Comparison of ENCODE assay signal across 8 cellular contexts in the genomic region with DNA sequence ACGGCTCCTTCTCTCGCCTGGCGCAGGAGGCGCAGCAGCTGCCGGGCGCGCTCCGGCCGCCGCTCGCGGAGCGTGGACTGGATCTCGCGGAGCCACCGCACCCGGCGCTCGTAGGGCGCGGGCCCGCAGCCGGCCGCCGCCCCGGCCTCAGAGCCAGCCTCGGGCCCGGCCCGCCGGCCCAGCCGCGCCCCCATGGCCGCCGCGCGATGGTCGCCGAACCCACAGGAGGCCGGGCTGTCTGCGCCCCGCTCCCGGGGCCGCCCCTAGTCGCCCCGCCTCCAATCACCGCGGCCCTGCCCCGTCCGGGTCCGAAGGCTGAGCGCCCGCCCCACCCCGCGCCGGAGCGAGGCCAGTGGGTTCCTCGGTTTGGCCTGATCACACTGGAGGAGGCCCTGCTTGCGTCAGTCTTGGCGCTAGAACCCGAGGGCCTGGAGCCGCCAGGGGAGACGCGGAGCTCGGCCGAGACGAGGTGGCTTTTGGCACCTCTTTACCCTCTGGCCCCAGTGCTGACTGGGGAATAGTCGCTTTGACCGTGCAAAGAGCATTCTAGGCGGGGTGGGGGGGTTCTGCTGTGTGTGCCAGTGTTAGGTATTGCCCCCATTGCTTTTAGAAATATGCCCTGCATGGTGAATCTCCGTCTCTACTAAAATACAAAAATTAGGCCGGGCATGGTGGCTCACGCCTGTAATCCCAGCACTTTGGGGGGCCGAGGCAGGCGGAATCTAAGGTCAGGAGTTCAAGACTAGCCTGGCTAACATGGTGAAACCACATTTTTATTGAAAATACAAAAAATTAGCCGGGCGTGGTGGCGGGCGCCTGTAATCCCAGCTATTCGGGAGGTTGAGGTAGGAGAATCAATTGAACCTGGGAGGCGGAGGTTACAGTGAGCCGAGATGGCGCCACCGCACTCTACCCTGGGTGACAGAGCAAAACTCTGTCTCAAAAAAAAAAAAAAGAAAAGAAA. TPM values are rescaled to one million over a fixed set of nuclear protein-coding genes. Genes with fewer than 3 reads are reported as not detected.
A peak's percentile ranks its signal among the peaks of the same experiment; 100 is the strongest.
DNase-seq lines count a peak whose midpoint lies in the region; ATAC-seq and TF ChIP-seq lines count a peak whose summit lies in the region.

A gene with protein sequence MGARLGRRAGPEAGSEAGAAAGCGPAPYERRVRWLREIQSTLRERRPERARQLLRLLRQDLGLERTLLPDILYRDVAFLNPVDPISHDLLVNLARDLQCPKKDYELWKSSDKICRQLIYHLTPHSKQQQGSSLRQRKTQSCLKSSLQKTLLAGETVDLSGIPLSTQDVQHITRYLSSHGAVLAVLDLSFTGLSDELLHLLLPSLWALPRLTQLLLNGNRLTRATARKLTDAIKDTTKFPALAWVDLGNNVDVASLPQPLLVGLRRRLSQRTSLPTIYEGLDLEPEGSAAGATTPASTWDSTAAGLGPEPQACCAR (minus strand): TSS at position 228 of the 964 bp plus-strand sequence. CDS start 34 bp downstream, at position 194.

- no peaks in the 10 kb centered on the region for H3K9me3 ChIP-seq in HAP-1
- H3K9me3 ChIP-seq in mucosa of descending colon = no peaks in the 10 kb centered on the region
- H3K9me3 ChIP-seq in subcutaneous abdominal adipose tissue (ENCODE audit: control insufficient read depth in 5 of 5, low read length in 5 of 5) = no peaks in the 10 kb centered on the region

- peaks cover 6% of the 10 kb centered on the region for H3K27me3 Mint-ChIP-seq in activated CD4-positive, alpha-beta memory T cell treated with anti-CD3 and anti-CD28 coated beads for 36 hours

- H3K36me3 Mint-ChIP-seq in activated CD4-positive, alpha-beta memory T cell treated with anti-CD3 and anti-CD28 coated beads for 36 hours = no peaks in the 10 kb centered on the region

- POLR2A ChIA-PET in activated CD4-positive, alpha-beta memory T cell treated with anti-CD3 and anti-CD28 coated beads for 36 hours (lab: Charles Lee) = no interaction called here

- peak within 1 kb of the TSS; percentile 49 for H3K4me3 ChIP-seq in HAP-1
- H3K4me3 ChIP-seq in mucosa of descending colon = peak within 1 kb of the TSS; percentile 44
- H3K4me3 ChIP-seq in subcutaneous abdominal adipose tissue (ENCODE audit: low read depth in 1 of 5, low read length in 5 of 5) = peak within 1 kb of the TSS; percentile 61 to 68 (median 66)

- H3K4me3 Mint-ChIP-seq in activated CD4-positive, alpha-beta memory T cell treated with anti-CD3 and anti-CD28 coated beads for 36 hours = peak within 1 kb of the TSS; percentile 73

- intact Hi-C loops in activated CD4-positive, alpha-beta memory T cell treated with anti-CD3 and anti-CD28 coated beads for 36 hours (cut with micrococcal nuclease) = no loop called here
- intact Hi-C loops in mucosa of descending colon (cut with DNase I, micrococcal nuclease) = no loop called here

- CTCF ChIA-PET in activated CD4-positive, alpha-beta memory T cell treated with anti-CD3 and anti-CD28 coated beads for 36 hours (lab: Charles Lee) = no interaction called here

- H3K36me3 ChIP-seq in HAP-1 (replicated peaks) = no peaks in the 10 kb centered on the region
- H3K36me3 ChIP-seq in mucosa of descending colon (ENCODE audit: low read depth) = no peaks in the 10 kb centered on the region
- peaks cover 0 to 14% (median 9%) of the 10 kb centered on the region in 5 donors for H3K36me3 ChIP-seq in subcutaneous abdominal adipose tissue (ENCODE audit: control insufficient read depth in 5 of 5, insufficient read depth in 5 of 5, low read length in 5 of 5)

- TF ChIP-seq CTCF in mucosa of descending colon (IDR thresholded peaks at IDR 0.05) = no peak

- no peaks in the 10 kb centered on the region for H3K9me3 Mint-ChIP-seq in activated CD4-positive, alpha-beta memory T cell treated with anti-CD3 and anti-CD28 coated beads for 36 hours

- H3K4me1 Mint-ChIP-seq in activated CD4-positive, alpha-beta memory T cell treated with anti-CD3 and anti-CD28 coated beads for 36 hours (ENCODE audit: low read depth) = peaks cover 2% of the 10 kb centered on the region

- H3K27me3 ChIP-seq in HAP-1 (ENCODE audit: low read depth) = no peaks in the 10 kb centered on the region
- H3K27me3 ChIP-seq in subcutaneous abdominal adipose tissue (ENCODE audit: control insufficient read depth in 5 of 5, insufficient read depth in 4 of 5, low read length in 5 of 5) = no peaks in the 10 kb centered on the region

- H3K27ac Mint-ChIP-seq in activated CD4-positive, alpha-beta memory T cell treated with anti-CD3 and anti-CD28 coated beads for 36 hours = no peak within 1 kb of the TSS

- H3K4me1 ChIP-seq in HAP-1 (peaks cover 4% of the 10 kb centered on the region), mucosa of descending colon (ENCODE audit: low read depth) (peaks cover 5% of the 10 kb centered on the region), subcutaneous abdominal adipose tissue (ENCODE audit: control insufficient read depth in 5 of 5, insufficient read depth in 5 of 5, low read length in 5 of 5) (peaks cover 0 to 15% (median 13%) of the 10 kb centered on the region in 5 donors)

- peak; percentile 57 for DNase-seq in NCI-H345 (lab: John Stamatoyannopoulos, UW)
- DNase-seq in NCI-H345 treated with DMSO at 0.1 percent for 48 hours (lab: John Stamatoyannopoulos, UW; ENCODE audit: unreplicated experiment) = no peak
- DNase-seq in HAP-1 (ENCODE audit: low spot score in 2 of 2) = peak; percentile 75 to 93
- DNase-seq in NCI-H128 (lab: John Stamatoyannopoulos, UW; ENCODE audit: unreplicated experiment) = peak; percentile 26
- DNase-seq in activated CD4-positive, alpha-beta memory T cell treated with anti-CD3 and anti-CD28 coated beads for 36 hours = peak; percentile 49
- DNase-seq in fibroblast of gingiva (ENCODE audit: low read depth) = peak; percentile 87
- DNase-seq in mucosa of descending colon = peak; percentile 90 to 95 (median 91)

- H3K9ac ChIP-seq in subcutaneous abdominal adipose tissue (ENCODE audit: low read length in 5 of 5) = peak within 1 kb of the TSS in 4 of 5 donors; percentile 44 to 77 (median 60)

- in situ Hi-C loops in HAP-1 (cut with MboI; ENCODE audit: low sequenced_read_pairs) = no loop called here

- no peak within 1 kb of the TSS for H3K27ac ChIP-seq in subcutaneous abdominal adipose tissue (ENCODE audit: low read depth, low read length)

- ATAC-seq in mucosa of descending colon = peak; percentile 92

RNA-seq across cellular contexts. Expression of the gene that starts here (rescaled TPM):
- total RNA-seq in activated CD4-positive, alpha-beta memory T cell treated with anti-CD3 and anti-CD28 coated beads for 36 hours = 1 to 10 TPM; 1.1 to 1.2 TPM
- total RNA-seq in mucosa of descending colon = 10 to 100 TPM in 2 of 3 donors, 1 to 10 TPM in 1; 7.5 to 15.7 (median 15.7) TPM
